ENCODE assay signal across 16 cellular contexts in genomic region chr6:138406443-138406842, GRCh38. TPM values are rescaled to one million over a fixed set of nuclear protein-coding genes. Genes with fewer than 3 reads are reported as not detected.
DNase-seq lines count a peak whose midpoint lies in the region; ATAC-seq and TF ChIP-seq lines count a peak whose summit lies in the region.
"Had no signal": no experiment of that assay in that cellular context is flagged by ENCODE, and none has a peak within 500 bp of the region (broad histone marks: within the 10 kb centered on the region; RNA-seq: fewer than 3 reads in every experiment).

No MANE protein-coding gene starts in this region.

- 0 out of 2 replicates have a peak overlapping the region, but pooled peaks have one; percentile 10 for H3K27ac ChIP-seq in PC-9
- no peak overlapping the region for H3K27ac ChIP-seq in foreskin keratinocyte
- H3K27ac ChIP-seq: SJSA1 had no signal

- intact Hi-C loops in PC-9 (cut with micrococcal nuclease; ENCODE audit: unreplicated experiment) (no loop called here), head of caudate nucleus (cut with DNase I) (loop anchor here (10.0 kb wide), 1 partner anchor 292 kb away; no protein-coding TSS in a partner anchor)

- TF ChIP-seq CTCF in AG10803 (conservative IDR thresholded peaks at IDR 0.05; ENCODE audit: low read length) (0 out of 2 replicates have a peak, but pooled peaks have one; percentile 10), PC-9 (conservative IDR thresholded peaks at IDR 0.05) (no peak; the same call in 1 of the 2 replicates), foreskin keratinocyte (conservative IDR thresholded peaks at IDR 0.05) (peak; percentile 41)

- in situ Hi-C loops in G401 (cut with HindIII; ENCODE audit: low sequenced_read_pairs): no loop called here

- ATAC-seq in foreskin keratinocyte (no peak), HG02588 (IDR thresholded peaks at IDR 0.05; ENCODE audit: unreplicated experiment) (no peak), GM18505 (IDR thresholded peaks at IDR 0.05; ENCODE audit: unreplicated experiment) (no peak)
- ATAC-seq: HCT116 had no signal

- DNase-seq in AG10803 (ENCODE audit: low read depth) (no peak), G401 (ENCODE audit: low spot score) (peak; percentile 28), PC-9 (no peak), foreskin keratinocyte (no peak), head of caudate nucleus (no peak), NCI-H2081 treated with DMSO at 0.1 percent for 48 hours (lab: John Stamatoyannopoulos, UW) (no peak)
- DNase-seq: activated CD4-positive, CD25-positive, alpha-beta regulatory T cell treated with anti-CD3 and anti-CD28 coated beads, Interleukin-2, amount 50 U/mL, for 72 hours; activated naive CD4-positive, alpha-beta T cell treated with anti-CD3 and anti-CD28 coated beads, Interleukin-2, amount 50 U/mL, for 16 hours; cortex of kidney; NCI-H2029 treated with DMSO at 0.1 percent for 48 hours; uterus had no signal

- H3K9me3 ChIP-seq in PC-9 (ENCODE audit: insufficient read depth, low read depth): no peaks in the 10 kb centered on the region
- H3K9me3 ChIP-seq: SJSA1, uterus had no signal

- POLR2A ChIA-PET in PC-9 (lab: Charles Lee; ENCODE audit: unreplicated experiment): no interaction called here

- no peak overlapping the region for H3K4me3 ChIP-seq in AG10803 (ENCODE audit: low read length)
- H3K4me3 ChIP-seq in PC-9: peak overlapping the region; percentile 85; the same call in 1 of the 2 replicates
- H3K4me3 ChIP-seq: SJSA1, uterus had no signal

- peaks cover 51% of the 10 kb centered on the region for H3K36me3 ChIP-seq in PC-9 (ENCODE audit: low read depth)
- H3K36me3 ChIP-seq: uterus had no signal

- CTCF ChIA-PET in PC-9 (lab: Charles Lee): no interaction called here

- H3K79me2 ChIP-seq in PC-9 (ENCODE audit: low read depth): peaks cover 26% of the 10 kb centered on the region

- H3K4me1 ChIP-seq in PC-9 (replicated peaks; ENCODE audit: insufficient read depth) (peaks cover 44% of the 10 kb centered on the region), foreskin keratinocyte (peaks cover 25% of the 10 kb centered on the region)
- H3K4me1 ChIP-seq: uterus had no signal

- BruUV-seq in PC-9 (replicated peaks; lab: Mats Ljungman, UMichigan): no TSS peak

- peak overlapping the region; percentile 93 for H3K4me2 ChIP-seq in PC-9

- no peak overlapping the region for H2AFZ ChIP-seq in PC-9

- no peaks in the 10 kb centered on the region for H3K9me2 ChIP-seq in PC-9 (ENCODE audit: insufficient read depth)

- no peaks in the 10 kb centered on the region for H3K27me3 ChIP-seq in PC-9 (ENCODE audit: insufficient read depth, low read depth)
- no peaks in the 10 kb centered on the region for H3K27me3 ChIP-seq in foreskin keratinocyte
- H3K27me3 ChIP-seq: SJSA1, uterus had no signal

- TF ChIP-seq POLR2A in GM18505 (IDR thresholded peaks at IDR 0.05; ENCODE audit: borderline replicate concordance, extremely low read depth, insufficient read depth, insufficient read length): no peak

- H4K20me1 ChIP-seq in PC-9 (ENCODE audit: insufficient read depth): no peaks in the 10 kb centered on the region

- H3F3A ChIP-seq in PC-9 (ENCODE audit: insufficient read depth, low read depth): peaks cover 20% of the 10 kb centered on the region

RNA-seq across cellular contexts. Expression of gene HEBP2, which starts 2.4 kb away (rescaled TPM):
- total RNA-seq in G401 (2014; rRNA removed; shearing (Covaris generic)): 18.1 and 44.1 TPM in 2 replicates
- total RNA-seq in PC-9 (2021): 41.0 and 55.0 TPM in 2 replicates
- total RNA-seq in foreskin keratinocyte: 60.8 and 69.4 TPM in 2 replicates
- polyA plus RNA-seq in foreskin keratinocyte: 72.2 and 76.7 TPM in 2 replicates

RNA-seq across cellular contexts. Expression of gene SMIM28, which starts 28.7 kb away (rescaled TPM):
- total RNA-seq in G401 (2014; rRNA removed; shearing (Covaris generic)): not detected in 2 replicates
- total RNA-seq in PC-9 (2021) (not detected in 2 replicates), foreskin keratinocyte (not detected in 2 replicates)
- not detected in 2 replicates for polyA plus RNA-seq in foreskin keratinocyte
- total RNA-seq: fibroblast of villous mesenchyme, SJSA1, uterus had no signal
